Comparison of ENCODE assay signal across 18 cellular contexts in genomic region chr10:59363446-59363958, GRCh38.
DNase-seq lines count a peak whose midpoint lies in the region; ATAC-seq and TF ChIP-seq lines count a peak whose summit lies in the region.
"Had no signal": no experiment of that assay in that cellular context is flagged by ENCODE, and none has a peak within 500 bp of the region (broad histone marks: within the 10 kb centered on the region; RNA-seq: fewer than 3 reads in every experiment).

No MANE protein-coding gene starts in this region.

- peaks cover 47% of the 10 kb centered on the region for H3K27me3 Mint-ChIP-seq in nephron progenitor cell (ENCODE audit: low read depth, poor library complexity)

- TF ChIP-seq CTCF in HEK293 (tag by site-specific recombination; IDR thresholded peaks at IDR 0.05) (no peak), nephron progenitor cell (IDR thresholded peaks at IDR 0.05) (no peak)

- H3K27ac Mint-ChIP-seq in nephron progenitor cell, result no peak overlapping the region
- H3K27ac Mint-ChIP-seq: activated CD4-positive, alpha-beta T cell treated with anti-CD3 and anti-CD28 coated beads for 36 hours; dendritic cell treated with granulocyte-macrophage colony-stimulating factor and Interleukin-4, amounts not matched to agents 40 ng/mL and 50 ng/mL, for 4 days; naive B cell; T-helper 17 cell had no signal

- H3K9me3 Mint-ChIP-seq in nephron progenitor cell, result no peaks in the 10 kb centered on the region
- H3K9me3 Mint-ChIP-seq: activated T-cell treated with anti-CD3 and anti-CD28 coated beads, Interleukin-2, amount 50 U/mL, for 4 hours; dendritic cell treated with granulocyte-macrophage colony-stimulating factor and Interleukin-4, amounts not matched to agents 40 ng/mL and 50 ng/mL, for 4 days; naive B cell had no signal

- no peaks in the 10 kb centered on the region for H3K9me3 ChIP-seq in HEK293 (ENCODE audit: control insufficient read depth, insufficient read depth, low read depth, low read length)
- H3K9me3 ChIP-seq: adrenal gland, upper lobe of left lung had no signal

- no peak overlapping the region for H3K27ac ChIP-seq in HEK293 (ENCODE audit: extremely low read depth, low read depth, low read length)
- peak overlapping the region; percentile 96 for H3K27ac ChIP-seq in caudate nucleus (ENCODE audit: low read depth, low read length)
- peak overlapping the region; percentile 97 for H3K27ac ChIP-seq in substantia nigra (ENCODE audit: low read depth, low read length, poor library complexity, severe bottlenecking)

- H3K4me3 ChIP-seq in HEK293 (ENCODE audit: low read depth, low read length), result no peak overlapping the region
- H3K4me3 ChIP-seq: GM12878 had no signal

- DNase-seq in caudate nucleus (lab: John Stamatoyannopoulos, UW) (no peak), nephron progenitor cell (no peak), substantia nigra (lab: John Stamatoyannopoulos, UW) (no peak), NCI-H1105 treated with DMSO at 0.1 percent for 48 hours (lab: John Stamatoyannopoulos, UW) (no peak), NCI-H524 (lab: John Stamatoyannopoulos, UW) (no peak), DMS79 treated with DMSO at 0.1 percent for 48 hours (lab: John Stamatoyannopoulos, UW) (no peak)
- DNase-seq: activated T-cell treated with anti-CD3 and anti-CD28 coated beads, Interleukin-2, amount 50 U/mL, for 4 hours; naive B cell; RPMI8226; stimulated activated CD4-positive, alpha-beta T cell treated with anti-CD3 and anti-CD28 coated beads, Interleukin-12 subunit alpha, Interleukin-12 subunit beta, amount 100 ng/mL, for 4 hours; T-helper 17 cell had no signal

- ATAC-seq in HG03354 (IDR thresholded peaks at IDR 0.05; ENCODE audit: poor library complexity, severe bottlenecking, unreplicated experiment), result no peak
- ATAC-seq: activated CD4-positive, alpha-beta T cell treated with anti-CD3 and anti-CD28 coated beads for 36 hours had no signal

- H3K4me3 Mint-ChIP-seq in nephron progenitor cell, result peak overlapping the region; percentile 81
- H3K4me3 Mint-ChIP-seq: activated T-cell treated with anti-CD3 and anti-CD28 coated beads, Interleukin-2, amount 50 U/mL, for 4 hours; dendritic cell treated with granulocyte-macrophage colony-stimulating factor and Interleukin-4, amounts not matched to agents 40 ng/mL and 50 ng/mL, for 4 days had no signal

- POLR2A ChIA-PET in HEK293 (lab: Yijun Ruan, JAX), result interaction anchor here (0.8 to 1.3 kb wide), 2 partner anchors 545 to 1028 kb away, joined by 3 to 5 read pairs; no protein-coding TSS in a partner anchor

- H3K4me1 ChIP-seq in HEK293 (ENCODE audit: control insufficient read depth, insufficient read depth, low read length), result peaks cover 10% of the 10 kb centered on the region

- peaks cover 13% of the 10 kb centered on the region for H3K4me1 Mint-ChIP-seq in nephron progenitor cell

- no peaks in the 10 kb centered on the region for H3K36me3 ChIP-seq in HEK293 (ENCODE audit: control insufficient read depth in 2 of 2, insufficient read depth in 1 of 2, low read length in 2 of 2)
- H3K36me3 ChIP-seq: adrenal gland, upper lobe of left lung had no signal

- CTCF ChIA-PET in HEK293 (lab: Yijun Ruan, JAX), result no interaction called here

- H3K36me3 Mint-ChIP-seq in nephron progenitor cell (ENCODE audit: low read depth), result no peaks in the 10 kb centered on the region
- H3K36me3 Mint-ChIP-seq: naive B cell had no signal

TF ChIP-seq in HEK293, 187 proteins besides CTCF, POLR2A, EP300 and RAD21:
- TF ChIP-seq BCL11B (tag by site-specific recombination; IDR thresholded peaks at IDR 0.05; ENCODE audit: low read depth), result no peak
- 0 out of 2 replicates have a peak, but pooled peaks have one; percentile 37 for TF ChIP-seq PRDM6 (tag by site-specific recombination; IDR thresholded peaks at IDR 0.05)
- TF ChIP-seq GLI4 (tag by site-specific recombination; IDR thresholded peaks at IDR 0.05), result no peak
- TF ChIP-seq ZNF148 (tag by site-specific recombination; IDR thresholded peaks at IDR 0.05; ENCODE audit: borderline replicate concordance), result no peak
